24 cellular contexts compared by ENCODE assay signal in genomic region chr5:65412842-65413241, GRCh38.
"Had no signal": no experiment of that assay in that cellular context is flagged by ENCODE, and none has a peak within 500 bp of the region (broad histone marks: within the 10 kb centered on the region; RNA-seq: fewer than 3 reads in every experiment).

No MANE protein-coding gene starts in this region.

- H3K9me3 ChIP-seq: colonic mucosa, mucosa of descending colon had no signal

- H3K4me1 ChIP-seq: colonic mucosa, esophagus squamous epithelium, gastrocnemius medialis, heart right ventricle, left ventricle myocardium inferior, lower lobe of right lung had no signal

- H3K4me3 ChIP-seq: colonic mucosa, esophagus squamous epithelium, gastrocnemius medialis, heart right ventricle, left ventricle myocardium inferior, lower lobe of right lung, mucosa of descending colon had no signal

- ATAC-seq: effector memory CD8-positive, alpha-beta T cell; esophagus mucosa; gastrocnemius medialis; heart right ventricle; left cardiac atrium; lower lobe of right lung; mucosa of descending colon had no signal

- DNase-seq: colonic mucosa; cortex of kidney; effector CD8-positive, alpha-beta T cell; effector memory CD8-positive, alpha-beta T cell; endodermal cell; erythroblast; esophagus squamous epithelium; foreskin fibroblast; foreskin melanocyte; gastrocnemius medialis; glutamatergic neuron; head of caudate nucleus; heart right ventricle; hippocampal formation; left cardiac atrium; left ventricle myocardium inferior; lower lobe of right lung; mesenchymal stem cell; mucosa of descending colon; naive B cell had no signal

- H3K36me3 ChIP-seq: colonic mucosa, esophagus squamous epithelium, gastrocnemius medialis, heart right ventricle, left ventricle myocardium inferior, lower lobe of right lung had no signal

- H3K27me3 ChIP-seq: colonic mucosa, esophagus squamous epithelium, gastrocnemius medialis, heart right ventricle had no signal

- H3K27ac ChIP-seq: colonic mucosa, epithelial cell of prostate, esophagus squamous epithelium, gastrocnemius medialis, heart right ventricle, left ventricle myocardium inferior, lower lobe of right lung had no signal

- FAIRE-seq: islet of Langerhans, keratinocyte had no signal
